In the genomic region with DNA sequence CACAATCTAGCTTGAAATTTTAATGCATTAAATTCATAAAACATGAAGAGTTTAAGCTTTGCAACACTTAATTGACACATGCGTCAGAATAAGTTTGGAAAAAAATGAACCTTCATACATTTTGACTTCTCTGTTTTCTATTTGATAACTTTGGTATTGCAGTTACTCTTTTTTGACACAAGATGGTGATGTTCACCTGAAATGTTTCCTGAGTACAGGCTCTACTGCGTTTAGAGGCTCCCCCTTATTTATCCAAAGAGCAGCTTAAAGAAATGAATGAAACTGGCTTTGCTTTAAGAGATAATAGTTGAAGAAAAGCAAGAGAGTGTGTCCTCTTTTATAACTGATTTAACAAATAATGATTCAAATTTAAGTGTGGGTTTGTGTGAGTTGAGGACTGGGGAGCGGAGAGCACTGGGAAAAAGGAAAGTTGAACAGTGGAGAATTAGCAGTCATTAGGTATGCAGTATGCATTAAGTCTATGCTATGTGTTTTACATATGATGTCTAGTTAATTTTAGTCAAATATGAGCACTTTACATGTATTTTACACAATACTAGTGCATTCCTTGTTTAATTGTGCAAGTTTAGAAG, we compare ENCODE assay signal across 9 cellular contexts.
A peak's percentile ranks its signal among the peaks of the same experiment; 100 is the strongest.
DNase-seq lines count a peak whose midpoint lies in the region; ATAC-seq and TF ChIP-seq lines count a peak whose summit lies in the region.
"Had no signal": no experiment of that assay in that cellular context is flagged by ENCODE, and none has a peak within 500 bp of the region (broad histone marks: within the 10 kb centered on the region; RNA-seq: fewer than 3 reads in every experiment).

No MANE protein-coding gene starts in this region.

- H3F3A ChIP-seq in OCI-LY1 (ENCODE audit: insufficient read depth, low read length), result no peaks in the 10 kb centered on the region

- peak; percentile 77 for TF ChIP-seq CTCF in OCI-LY1 (IDR thresholded peaks at IDR 0.05; ENCODE audit: low read length)

- H3K9ac ChIP-seq in OCI-LY1 (ENCODE audit: low read length), result no peak overlapping the region

- peaks cover 2 to 5% (median 3%) of the 10 kb centered on the region in 3 donors for H3K4me1 Mint-ChIP-seq in naive B cell

- H3K27me3 Mint-ChIP-seq in naive B cell, result no peaks in the 10 kb centered on the region
- H3K27me3 Mint-ChIP-seq: memory B cell had no signal

- ATAC-seq in GM18498 (IDR thresholded peaks at IDR 0.05; ENCODE audit: unreplicated experiment) (peak; percentile 69), HG02973 (IDR thresholded peaks at IDR 0.05; ENCODE audit: unreplicated experiment) (peak; percentile 75), naive B cell (ENCODE audit: low read depth in 2 of 2) (peak; percentile 35 to 45)

- H3K36me3 Mint-ChIP-seq in naive B cell, result no peaks in the 10 kb centered on the region

- no peaks in the 10 kb centered on the region for H4K20me1 ChIP-seq in OCI-LY1 (ENCODE audit: insufficient read depth, low read length)

- H3K79me2 ChIP-seq in OCI-LY1 (ENCODE audit: insufficient read depth, low read length), result no peaks in the 10 kb centered on the region

- H2AFZ ChIP-seq in OCI-LY1 (ENCODE audit: low read length), result no peak overlapping the region

- peak overlapping the region in 1 of 8 donors; percentile 48 for H3K4me3 Mint-ChIP-seq in naive B cell
- H3K4me3 Mint-ChIP-seq: memory B cell had no signal

- no peak overlapping the region for H3K4me3 ChIP-seq in OCI-LY1 (ENCODE audit: low read depth, low read length, poor library complexity, severe bottlenecking)

- H3K4me2 ChIP-seq in OCI-LY1 (ENCODE audit: low read length), result no peak overlapping the region

- H3K36me3 ChIP-seq in OCI-LY1 (ENCODE audit: insufficient read depth, low read length), result 0 out of 2 replicates have a peak, but pooled peaks cover 4% of the 10 kb centered on the region

- DNase-seq in AML-193 (lab: John Stamatoyannopoulos, UW) (peak; percentile 48 to 66), epidermal melanocyte (ENCODE audit: insufficient read length, low spot score) (peak; percentile 30), naive B cell (peak; percentile 37)
- DNase-seq in stimulated activated naive CD4-positive, alpha-beta T cell treated with Interleukin-2 at 50 U/mL for 16 hours (lab: John Stamatoyannopoulos, UW), result no peak
- no peak for DNase-seq in effector CD8-positive, alpha-beta T cell (lab: John Stamatoyannopoulos, UW)

- peak overlapping the region in 1 of 6 donors; percentile 24 for H3K27ac Mint-ChIP-seq in naive B cell
- H3K27ac Mint-ChIP-seq: memory B cell had no signal

- no peaks in the 10 kb centered on the region for H3K27me3 ChIP-seq in OCI-LY1 (ENCODE audit: insufficient read depth, low read length)

- H3K4me1 ChIP-seq in OCI-LY1 (ENCODE audit: insufficient read depth, low read length, severe bottlenecking), result no peaks in the 10 kb centered on the region

- no peaks in the 10 kb centered on the region for H3K9me3 ChIP-seq in OCI-LY1 (ENCODE audit: low read length)

- no peaks in the 10 kb centered on the region for H3K9me3 Mint-ChIP-seq in naive B cell
- H3K9me3 Mint-ChIP-seq: memory B cell had no signal

- H3K9me2 ChIP-seq in OCI-LY1 (ENCODE audit: low read depth, low read length), result no peaks in the 10 kb centered on the region

- H3K27ac ChIP-seq in OCI-LY1 (ENCODE audit: low read depth, low read length, poor library complexity, severe bottlenecking), result no peak overlapping the region

Comparison
In these comparisons a context has a peak if more than half of its experiments do, and no peak if none do; other contexts are left out.
1. DNase-seq: peak in AML-193 (2 of 2), epidermal melanocyte (single experiment) and naive B cell (single experiment); none in stimulated activated naive CD4-positive, alpha-beta T cell treated with Interleukin-2 at 50 U/mL for 16 hours (single experiment) and effector CD8-positive, alpha-beta T cell (single experiment).
2. Peak in every context shown above with its lines, with median percentiles within 50 percentile points of each other: ATAC-seq.